In genomic region chr11:44096360-44097188, GRCh38 we compare ENCODE assay signal across 8 cellular contexts. TPM values are rescaled to one million over a fixed set of nuclear protein-coding genes. Genes with fewer than 3 reads are reported as not detected.
DNase-seq lines count a peak whose midpoint lies in the region; ATAC-seq and TF ChIP-seq lines count a peak whose summit lies in the region.

No MANE protein-coding gene starts in this region.

- TF ChIP-seq CTCF in suprapubic skin (IDR thresholded peaks at IDR 0.05): no peak

- H3K27me3 ChIP-seq in HUES64 (ENCODE audit: insufficient read depth, low read length) (peaks cover 11% of the 10 kb centered on the region), suprapubic skin (no peaks in the 10 kb centered on the region)

- 14% methylated on average over 18 of the region's 18 CpGs for WGBS in HUES64
- 11% methylated on average over 18 of the region's 18 CpGs for whole genome bisulfite sequencing in suprapubic skin

- DNase-seq in GM04504 (ENCODE audit: low read depth): peak; percentile 27
- DNase-seq in astrocyte of the hippocampus (ENCODE audit: low read depth, low spot score): peak; percentile 16
- peak; percentile 18 for DNase-seq in kidney glomerular epithelial cell (lab: John Stamatoyannopoulos, UW)
- DNase-seq in suprapubic skin (ENCODE audit: low spot score in 2 of 2): no peak
- DNase-seq in stimulated activated CD4-positive, alpha-beta T cell treated with anti-CD3 and anti-CD28 coated beads, Interleukin-4, amount 100 ng/mL, for 24 hours: no peak
- no peak for DNase-seq in NCI-H1930 (lab: John Stamatoyannopoulos, UW)

- H3K9me3 ChIP-seq in HUES64 (ENCODE audit: insufficient read depth, low read depth, low read length): no peaks in the 10 kb centered on the region
- H3K9me3 ChIP-seq in suprapubic skin: no peaks in the 10 kb centered on the region

- no peak overlapping the region for H3K27ac ChIP-seq in HUES64 (ENCODE audit: low read depth, low read length)
- H3K27ac ChIP-seq in suprapubic skin: no peak overlapping the region

- no peak for TF ChIP-seq EP300 in suprapubic skin (IDR thresholded peaks at IDR 0.05)

- ATAC-seq in GM21526 (IDR thresholded peaks at IDR 0.05; ENCODE audit: low FRiP score, unreplicated experiment): no peak

- TF ChIP-seq POLR2A in suprapubic skin (IDR thresholded peaks at IDR 0.05): no peak

- peak overlapping the region; percentile 91 for H3K4me3 ChIP-seq in HUES64 (ENCODE audit: low read length)
- peak overlapping the region; percentile 98 for H3K4me3 ChIP-seq in suprapubic skin

- H3K9ac ChIP-seq in HUES64 (ENCODE audit: low read depth, low read length): no peak overlapping the region

- H3K36me3 ChIP-seq in HUES64 (ENCODE audit: insufficient read depth, low read length) (no peaks in the 10 kb centered on the region), suprapubic skin (no peaks in the 10 kb centered on the region)

- peaks cover 9% of the 10 kb centered on the region for H3K4me1 ChIP-seq in HUES64 (ENCODE audit: insufficient read depth, low read length)
- H3K4me1 ChIP-seq in suprapubic skin: peaks cover 23% of the 10 kb centered on the region

RNA-seq across cellular contexts. Expression of gene EXT2, which starts 1.1 kb away (rescaled TPM):
- 33.1 TPM for polyA plus RNA-seq in HUES64 (2013, experiment 1 of 2)
- polyA plus RNA-seq in HUES64 (2013, experiment 2 of 2): 35.6 TPM
- 10 to 100 TPM; 66.3 to 82.0 (median 72.4) TPM for total RNA-seq in suprapubic skin

RNA-seq across cellular contexts. Expression of gene ACCS, which starts 30.5 kb away (rescaled TPM):
- polyA plus RNA-seq in HUES64 (2013, experiment 1 of 2): 4.7 TPM
- 3.6 TPM for polyA plus RNA-seq in HUES64 (2013, experiment 2 of 2)
- 10 to 100 TPM; 17.4 to 54.1 (median 30.1) TPM for total RNA-seq in suprapubic skin

RNA-seq across cellular contexts. Expression of gene ACCSL, which starts 48.8 kb away (rescaled TPM):
- not detected for polyA plus RNA-seq in HUES64 (2013, experiment 1 of 2)
- not detected for polyA plus RNA-seq in HUES64 (2013, experiment 2 of 2)
- total RNA-seq in suprapubic skin: under 1 TPM in 1 of 4 donors, not detected in 3; 0.60 TPM

Comparison
In these comparisons a context has a peak if more than half of its experiments do, and no peak if none do; other contexts are left out.
1. DNase-seq: peak in GM04504 (single experiment), astrocyte of the hippocampus (single experiment) and kidney glomerular epithelial cell (single experiment); none in suprapubic skin (0 of 2), stimulated activated CD4-positive, alpha-beta T cell treated with anti-CD3 and anti-CD28 coated beads, Interleukin-4, amount 100 ng/mL, for 24 hours (single experiment) and NCI-H1930 (0 of 2).